ENCODE assay signal across 1 cellular context in genomic region chr1:167219646-167220536, GRCh38.
A peak's percentile ranks its signal among the peaks of the same experiment; 100 is the strongest.
TF ChIP-seq lines count a peak whose summit lies in the region.

No MANE protein-coding gene starts in this region.

TF ChIP-seq in WTC11, 78 proteins besides CTCF, POLR2A, EP300 and RAD21 (continued from another document and continues in another):
- TF ChIP-seq USF2 (CRISPR knock-in tag; IDR thresholded peaks at IDR 0.05) (no peak), JAZF1 (CRISPR knock-in tag; IDR thresholded peaks at IDR 0.05) (no peak), CBFB (CRISPR knock-in tag; IDR thresholded peaks at IDR 0.05; ENCODE audit: low read depth) (no peak), GABPB1 (CRISPR knock-in tag; IDR thresholded peaks at IDR 0.05) (peak; percentile 64), IRF1 (CRISPR knock-in tag; IDR thresholded peaks at IDR 0.05) (peak; percentile 68; the same call in 1 of the 2 replicates), ZNF281 (CRISPR knock-in tag; IDR thresholded peaks at IDR 0.05) (no peak; the same call in 1 of the 2 replicates), IRF2 (CRISPR knock-in tag; IDR thresholded peaks at IDR 0.05; ENCODE audit: borderline replicate concordance, low read depth) (no peak), CDX4 (CRISPR knock-in tag; IDR thresholded peaks at IDR 0.05; ENCODE audit: borderline replicate concordance) (no peak), ZNF396 (CRISPR knock-in tag; IDR thresholded peaks at IDR 0.05; ENCODE audit: borderline replicate concordance) (no peak), GTF2I (CRISPR knock-in tag; conservative IDR thresholded peaks at IDR 0.05) (0 out of 2 replicates have a peak, but pooled peaks have one; percentile 12), NR3C1 (CRISPR knock-in tag; conservative IDR thresholded peaks at IDR 0.05; ENCODE audit: low read depth) (no peak), FOXP1 (CRISPR knock-in tag; IDR thresholded peaks at IDR 0.05; ENCODE audit: borderline replicate concordance) (peak; percentile 90; the same call in 1 of the 2 replicates), ZNF263 (CRISPR knock-in tag; IDR thresholded peaks at IDR 0.05; ENCODE audit: low read depth) (no peak), NR1H2 (CRISPR knock-in tag; IDR thresholded peaks at IDR 0.05) (no peak), AFF4 (CRISPR knock-in tag; IDR thresholded peaks at IDR 0.05; ENCODE audit: borderline replicate concordance) (no peak), ATF3 (CRISPR knock-in tag; conservative IDR thresholded peaks at IDR 0.05) (no peak), RELA (CRISPR knock-in tag; IDR thresholded peaks at IDR 0.05; ENCODE audit: borderline replicate concordance) (0 out of 2 replicates have a peak, but pooled peaks have one; percentile 31), ZNF232 (CRISPR knock-in tag; IDR thresholded peaks at IDR 0.05) (peak; percentile 52; the same call in 1 of the 2 replicates), FOXJ3 (CRISPR knock-in tag; IDR thresholded peaks at IDR 0.05; ENCODE audit: borderline replicate concordance) (no peak), ZNF219 (CRISPR knock-in tag; IDR thresholded peaks at IDR 0.05; ENCODE audit: borderline replicate concordance) (no peak), SP1 (CRISPR knock-in tag; conservative IDR thresholded peaks at IDR 0.05) (peak; percentile 26; the same call in 1 of the 2 replicates)
- TF ChIP-seq, protein P1, sequence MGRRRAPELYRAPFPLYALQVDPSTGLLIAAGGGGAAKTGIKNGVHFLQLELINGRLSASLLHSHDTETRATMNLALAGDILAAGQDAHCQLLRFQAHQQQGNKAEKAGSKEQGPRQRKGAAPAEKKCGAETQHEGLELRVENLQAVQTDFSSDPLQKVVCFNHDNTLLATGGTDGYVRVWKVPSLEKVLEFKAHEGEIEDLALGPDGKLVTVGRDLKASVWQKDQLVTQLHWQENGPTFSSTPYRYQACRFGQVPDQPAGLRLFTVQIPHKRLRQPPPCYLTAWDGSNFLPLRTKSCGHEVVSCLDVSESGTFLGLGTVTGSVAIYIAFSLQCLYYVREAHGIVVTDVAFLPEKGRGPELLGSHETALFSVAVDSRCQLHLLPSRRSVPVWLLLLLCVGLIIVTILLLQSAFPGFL (CRISPR knock-in tag; IDR thresholded peaks at IDR 0.05; ENCODE audit: borderline replicate concordance): no peak
- TF ChIP-seq, protein P2, sequence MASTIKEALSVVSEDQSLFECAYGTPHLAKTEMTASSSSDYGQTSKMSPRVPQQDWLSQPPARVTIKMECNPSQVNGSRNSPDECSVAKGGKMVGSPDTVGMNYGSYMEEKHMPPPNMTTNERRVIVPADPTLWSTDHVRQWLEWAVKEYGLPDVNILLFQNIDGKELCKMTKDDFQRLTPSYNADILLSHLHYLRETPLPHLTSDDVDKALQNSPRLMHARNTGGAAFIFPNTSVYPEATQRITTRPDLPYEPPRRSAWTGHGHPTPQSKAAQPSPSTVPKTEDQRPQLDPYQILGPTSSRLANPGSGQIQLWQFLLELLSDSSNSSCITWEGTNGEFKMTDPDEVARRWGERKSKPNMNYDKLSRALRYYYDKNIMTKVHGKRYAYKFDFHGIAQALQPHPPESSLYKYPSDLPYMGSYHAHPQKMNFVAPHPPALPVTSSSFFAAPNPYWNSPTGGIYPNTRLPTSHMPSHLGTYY (CRISPR knock-in tag; IDR thresholded peaks at IDR 0.05): peak; percentile 28; the same call in 1 of the 2 replicates
- TF ChIP-seq, protein P3, sequence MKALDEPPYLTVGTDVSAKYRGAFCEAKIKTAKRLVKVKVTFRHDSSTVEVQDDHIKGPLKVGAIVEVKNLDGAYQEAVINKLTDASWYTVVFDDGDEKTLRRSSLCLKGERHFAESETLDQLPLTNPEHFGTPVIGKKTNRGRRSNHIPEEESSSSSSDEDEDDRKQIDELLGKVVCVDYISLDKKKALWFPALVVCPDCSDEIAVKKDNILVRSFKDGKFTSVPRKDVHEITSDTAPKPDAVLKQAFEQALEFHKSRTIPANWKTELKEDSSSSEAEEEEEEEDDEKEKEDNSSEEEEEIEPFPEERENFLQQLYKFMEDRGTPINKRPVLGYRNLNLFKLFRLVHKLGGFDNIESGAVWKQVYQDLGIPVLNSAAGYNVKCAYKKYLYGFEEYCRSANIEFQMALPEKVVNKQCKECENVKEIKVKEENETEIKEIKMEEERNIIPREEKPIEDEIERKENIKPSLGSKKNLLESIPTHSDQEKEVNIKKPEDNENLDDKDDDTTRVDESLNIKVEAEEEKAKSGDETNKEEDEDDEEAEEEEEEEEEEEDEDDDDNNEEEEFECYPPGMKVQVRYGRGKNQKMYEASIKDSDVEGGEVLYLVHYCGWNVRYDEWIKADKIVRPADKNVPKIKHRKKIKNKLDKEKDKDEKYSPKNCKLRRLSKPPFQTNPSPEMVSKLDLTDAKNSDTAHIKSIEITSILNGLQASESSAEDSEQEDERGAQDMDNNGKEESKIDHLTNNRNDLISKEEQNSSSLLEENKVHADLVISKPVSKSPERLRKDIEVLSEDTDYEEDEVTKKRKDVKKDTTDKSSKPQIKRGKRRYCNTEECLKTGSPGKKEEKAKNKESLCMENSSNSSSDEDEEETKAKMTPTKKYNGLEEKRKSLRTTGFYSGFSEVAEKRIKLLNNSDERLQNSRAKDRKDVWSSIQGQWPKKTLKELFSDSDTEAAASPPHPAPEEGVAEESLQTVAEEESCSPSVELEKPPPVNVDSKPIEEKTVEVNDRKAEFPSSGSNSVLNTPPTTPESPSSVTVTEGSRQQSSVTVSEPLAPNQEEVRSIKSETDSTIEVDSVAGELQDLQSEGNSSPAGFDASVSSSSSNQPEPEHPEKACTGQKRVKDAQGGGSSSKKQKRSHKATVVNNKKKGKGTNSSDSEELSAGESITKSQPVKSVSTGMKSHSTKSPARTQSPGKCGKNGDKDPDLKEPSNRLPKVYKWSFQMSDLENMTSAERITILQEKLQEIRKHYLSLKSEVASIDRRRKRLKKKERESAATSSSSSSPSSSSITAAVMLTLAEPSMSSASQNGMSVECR (CRISPR knock-in tag; IDR thresholded peaks at IDR 0.05; ENCODE audit: borderline replicate concordance): peak; percentile 76; the same call in 1 of the 2 replicates
- TF ChIP-seq, protein P4, sequence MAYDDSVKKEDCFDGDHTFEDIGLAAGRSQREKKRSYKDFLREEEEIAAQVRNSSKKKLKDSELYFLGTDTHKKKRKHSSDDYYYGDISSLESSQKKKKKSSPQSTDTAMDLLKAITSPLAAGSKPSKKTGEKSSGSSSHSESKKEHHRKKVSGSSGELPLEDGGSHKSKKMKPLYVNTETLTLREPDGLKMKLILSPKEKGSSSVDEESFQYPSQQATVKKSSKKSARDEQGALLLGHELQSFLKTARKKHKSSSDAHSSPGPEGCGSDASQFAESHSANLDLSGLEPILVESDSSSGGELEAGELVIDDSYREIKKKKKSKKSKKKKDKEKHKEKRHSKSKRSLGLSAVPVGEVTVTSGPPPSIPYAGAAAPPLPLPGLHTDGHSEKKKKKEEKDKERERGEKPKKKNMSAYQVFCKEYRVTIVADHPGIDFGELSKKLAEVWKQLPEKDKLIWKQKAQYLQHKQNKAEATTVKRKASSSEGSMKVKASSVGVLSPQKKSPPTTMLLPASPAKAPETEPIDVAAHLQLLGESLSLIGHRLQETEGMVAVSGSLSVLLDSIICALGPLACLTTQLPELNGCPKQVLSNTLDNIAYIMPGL (CRISPR knock-in tag; IDR thresholded peaks at IDR 0.05): peak; percentile 74; the same call in 1 of the 2 replicates
- TF ChIP-seq, protein P5, sequence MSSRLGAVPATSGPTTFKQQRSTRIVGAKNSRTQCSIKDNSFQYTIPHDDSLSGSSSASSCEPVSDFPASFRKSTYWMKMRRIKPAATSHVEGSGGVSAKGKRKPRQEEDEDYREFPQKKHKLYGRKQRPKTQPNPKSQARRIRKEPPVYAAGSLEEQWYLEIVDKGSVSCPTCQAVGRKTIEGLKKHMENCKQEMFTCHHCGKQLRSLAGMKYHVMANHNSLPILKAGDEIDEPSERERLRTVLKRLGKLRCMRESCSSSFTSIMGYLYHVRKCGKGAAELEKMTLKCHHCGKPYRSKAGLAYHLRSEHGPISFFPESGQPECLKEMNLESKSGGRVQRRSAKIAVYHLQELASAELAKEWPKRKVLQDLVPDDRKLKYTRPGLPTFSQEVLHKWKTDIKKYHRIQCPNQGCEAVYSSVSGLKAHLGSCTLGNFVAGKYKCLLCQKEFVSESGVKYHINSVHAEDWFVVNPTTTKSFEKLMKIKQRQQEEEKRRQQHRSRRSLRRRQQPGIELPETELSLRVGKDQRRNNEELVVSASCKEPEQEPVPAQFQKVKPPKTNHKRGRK (CRISPR knock-in tag; IDR thresholded peaks at IDR 0.05; ENCODE audit: borderline replicate concordance): no peak
